ENCODE assay signal across 10 cellular contexts in genomic region chr5:42990892-42991291, GRCh38.
A peak's percentile ranks its signal among the peaks of the same experiment; 100 is the strongest.
DNase-seq lines count a peak whose midpoint lies in the region; ATAC-seq and TF ChIP-seq lines count a peak whose summit lies in the region.
"Had no signal": no experiment of that assay in that cellular context is flagged by ENCODE, and none has a peak within 500 bp of the region (broad histone marks: within the 10 kb centered on the region; RNA-seq: fewer than 3 reads in every experiment).

No MANE protein-coding gene starts in this region.

- peak overlapping the region; percentile 78 for H3K4me3 ChIP-seq in choroid plexus epithelial cell (ENCODE audit: low read depth, low read length)

- H3K36me3 Mint-ChIP-seq in stimulated activated naive CD8-positive, alpha-beta T cell treated with anti-CD3 and anti-CD28 coated beads, Interleukin-15, Interleukin-2, amounts not matched to agents 100 ng/mL and 50 ng/mL, for 24 hours (ENCODE audit: low read depth): peaks cover 22% of the 10 kb centered on the region
- H3K36me3 Mint-ChIP-seq in nephron progenitor cell (ENCODE audit: low read depth): peaks cover 4% of the 10 kb centered on the region

- H3K27me3 Mint-ChIP-seq in stimulated activated naive CD8-positive, alpha-beta T cell treated with anti-CD3 and anti-CD28 coated beads, Interleukin-15, Interleukin-2, amounts not matched to agents 100 ng/mL and 50 ng/mL, for 24 hours: no peaks in the 10 kb centered on the region
- H3K27me3 Mint-ChIP-seq in nephron progenitor cell (ENCODE audit: low read depth, poor library complexity): peaks cover 82% of the 10 kb centered on the region

- peaks cover 69% of the 10 kb centered on the region for H3K4me1 Mint-ChIP-seq in stimulated activated naive CD8-positive, alpha-beta T cell treated with anti-CD3 and anti-CD28 coated beads, Interleukin-15, Interleukin-2, amounts not matched to agents 100 ng/mL and 50 ng/mL, for 24 hours (ENCODE audit: low read depth)
- H3K4me1 Mint-ChIP-seq in nephron progenitor cell: peaks cover 18% of the 10 kb centered on the region

- no peak for DNase-seq in stimulated activated naive CD8-positive, alpha-beta T cell treated with anti-CD3 and anti-CD28 coated beads, Interleukin-15, Interleukin-2, amounts not matched to agents 100 U/mL and 50 U/mL, for 24 hours
- no peak for DNase-seq in choroid plexus epithelial cell (ENCODE audit: low read depth)
- no peak for DNase-seq in nephron progenitor cell
- no peak for DNase-seq in stimulated activated naive CD4-positive, alpha-beta T cell treated with Interleukin-2 at 50 U/mL for 16 hours (lab: John Stamatoyannopoulos, UW)
- DNase-seq in stimulated activated CD4-positive, alpha-beta T cell treated with anti-CD3 and anti-CD28 coated beads, Interleukin-1b, Interleukin-23, amount 100 ng/mL, for 48 hours: no peak
- DNase-seq in activated CD4-positive, alpha-beta T cell treated with anti-CD3 and anti-CD28 coated beads, Interleukin-2, amount 50 U/mL, for 1 hour: no peak
- DNase-seq: NCI-H1694 treated with DMSO at 0.1 percent for 48 hours, SK-N-SH had no signal

- TF ChIP-seq CTCF in choroid plexus epithelial cell (conservative IDR thresholded peaks at IDR 0.05; ENCODE audit: low read depth, low read length) (no peak), nephron progenitor cell (IDR thresholded peaks at IDR 0.05) (no peak)

- peak overlapping the region; percentile 92 for H3K4me3 Mint-ChIP-seq in stimulated activated naive CD8-positive, alpha-beta T cell treated with anti-CD3 and anti-CD28 coated beads, Interleukin-15, Interleukin-2, amounts not matched to agents 100 ng/mL and 50 ng/mL, for 24 hours
- H3K4me3 Mint-ChIP-seq in nephron progenitor cell: peak overlapping the region; percentile 87

- no peak for ATAC-seq in stimulated activated naive CD8-positive, alpha-beta T cell treated with anti-CD3 and anti-CD28 coated beads, Interleukin-15, Interleukin-2, amounts not matched to agents 100 U/mL and 50 U/mL, for 24 hours
- no peak for ATAC-seq in HG02981 (IDR thresholded peaks at IDR 0.05; ENCODE audit: unreplicated experiment)

- H3K27ac Mint-ChIP-seq in stimulated activated naive CD8-positive, alpha-beta T cell treated with anti-CD3 and anti-CD28 coated beads, Interleukin-15, Interleukin-2, amounts not matched to agents 100 ng/mL and 50 ng/mL, for 24 hours: peak overlapping the region; percentile 100
- no peak overlapping the region for H3K27ac Mint-ChIP-seq in nephron progenitor cell

- H3K9me3 Mint-ChIP-seq in stimulated activated naive CD8-positive, alpha-beta T cell treated with anti-CD3 and anti-CD28 coated beads, Interleukin-15, Interleukin-2, amounts not matched to agents 100 ng/mL and 50 ng/mL, for 24 hours: peaks cover 3% of the 10 kb centered on the region
- H3K9me3 Mint-ChIP-seq in nephron progenitor cell: peaks cover 52% of the 10 kb centered on the region
